Comparison of ENCODE assay signal across 8 cellular contexts in genomic region chr15:89893696-89894450, GRCh38. TPM values are rescaled to one million over a fixed set of nuclear protein-coding genes. Genes with fewer than 3 reads are reported as not detected.
DNase-seq lines count a peak whose midpoint lies in the region; FAIRE-seq and TF ChIP-seq lines count a peak whose summit lies in the region.

Gene AP3S2, minus strand, starts transcription at chr15:89893994. Its CDS starts 45 bp downstream, at chr15:89893949.

- TF ChIP-seq CTCF in Loucy (conservative IDR thresholded peaks at IDR 0.05; ENCODE audit: low read length) (no peak), subcutaneous adipose tissue (IDR thresholded peaks at IDR 0.05; ENCODE audit: low read depth) (no peak)

- TF ChIP-seq POLR2A in H54 (IDR thresholded peaks at IDR 0.05; ENCODE audit: low read depth, low read length) = peak; percentile 61

- H3K9me3 ChIP-seq in Loucy (ENCODE audit: insufficient read depth, low read depth, low read length) (no peaks in the 10 kb centered on the region), neuronal stem cell (replicated peaks in 1 of 2; ENCODE audit: control insufficient read depth in 2 of 2, insufficient read depth in 1 of 2, low read depth in 1 of 2, low read length in 2 of 2) (no peaks in the 10 kb centered on the region)

- H3K18ac ChIP-seq in neuronal stem cell (ENCODE audit: low read length) = peak within 1 kb of the TSS; percentile 94

- H2AK5ac ChIP-seq in neuronal stem cell (ENCODE audit: low read depth, low read length) = no peak within 1 kb of the TSS

- no peaks in the 10 kb centered on the region for H3K9me2 ChIP-seq in Loucy (replicated peaks; ENCODE audit: low read depth, low read length)

- peak within 1 kb of the TSS; percentile 81 for H3K23ac ChIP-seq in neuronal stem cell (ENCODE audit: low read depth, low read length, poor library complexity)

- DNase-seq in ELR (ENCODE audit: low read depth) (peak; percentile 96), H54 (ENCODE audit: insufficient read length, low spot score) (peak; percentile 66), SIG-M5 treated with dmso at 0.1 percent for 504 hours (lab: John Stamatoyannopoulos, UW; ENCODE audit: unreplicated experiment) (peak; percentile 93), foreskin melanocyte (peak; percentile 91), neuronal stem cell (ENCODE audit: low spot score) (peak; percentile 86)
- peak; percentile 78 for DNase-seq in activated gamma-delta T cell treated with anti-CD3 and anti-CD28 coated beads, Interleukin-2, amount 50 U/mL, for 16 hours (ENCODE audit: low read depth)

- no peak within 1 kb of the TSS for H2BK12ac ChIP-seq in neuronal stem cell (ENCODE audit: low read length)

- peaks cover 10% of the 10 kb centered on the region for H4K20me1 ChIP-seq in Loucy (ENCODE audit: insufficient read depth, low read length, poor library complexity, severe bottlenecking)

- H3K4ac ChIP-seq in neuronal stem cell (ENCODE audit: low read length) = no peak within 1 kb of the TSS

- H2BK120ac ChIP-seq in neuronal stem cell (ENCODE audit: low read depth, low read length) = no peak within 1 kb of the TSS

- no peak within 1 kb of the TSS for H4K91ac ChIP-seq in neuronal stem cell (ENCODE audit: low read depth, low read length, poor library complexity)

- peak within 1 kb of the TSS; percentile 99 for H2AFZ ChIP-seq in Loucy (ENCODE audit: low read length)
- H2AFZ ChIP-seq in neuronal stem cell (ENCODE audit: low read length) = peak within 1 kb of the TSS; percentile 97

- H3K4me3 ChIP-seq in Loucy (ENCODE audit: low read length, poor library complexity, severe bottlenecking) = peak within 1 kb of the TSS; percentile 93
- H3K4me3 ChIP-seq in neuronal stem cell (ENCODE audit: low read length in 2 of 2) = peak within 1 kb of the TSS; percentile 85 to 93

- no peak within 1 kb of the TSS for H2BK15ac ChIP-seq in neuronal stem cell (ENCODE audit: low read length)

- H3K4me1 ChIP-seq in Loucy (ENCODE audit: insufficient read depth, low read length, poor library complexity, severe bottlenecking) = peaks cover 28% of the 10 kb centered on the region
- peaks cover 0 to 2% of the 10 kb centered on the region in 2 donors for H3K4me1 ChIP-seq in neuronal stem cell (ENCODE audit: control insufficient read depth in 2 of 2, insufficient read depth in 1 of 2, low read depth in 1 of 2, low read length in 2 of 2)

- no peak within 1 kb of the TSS for H2BK5ac ChIP-seq in neuronal stem cell (ENCODE audit: low read length)

- no CpG with 5 or more reads among the region's 62 CpGs for WGBS in neuronal stem cell (ENCODE audit: extremely low coverage in 2 of 2, insufficient read length in 2 of 2, insufficient replicate concordance in 1 of 2), 2 donors

- H3F3A ChIP-seq in Loucy (ENCODE audit: low read depth) = 0 out of 2 replicates have a peak, but pooled peaks cover 4% of the 10 kb centered on the region

- H3K79me2 ChIP-seq in Loucy (ENCODE audit: insufficient read depth, low read length) = peaks cover 25% of the 10 kb centered on the region

- peak within 1 kb of the TSS; percentile 84 for H3K27ac ChIP-seq in neuronal stem cell (replicated peaks; ENCODE audit: low read length)

- peak; percentile 45 for FAIRE-seq in H54 (lab: Jason Lieb, UNC)

- peaks cover 1% of the 10 kb centered on the region for H3K79me1 ChIP-seq in neuronal stem cell (ENCODE audit: low read depth, low read length)

- no peak within 1 kb of the TSS for H4K8ac ChIP-seq in neuronal stem cell (ENCODE audit: low read depth, low read length)

- H3K27me3 ChIP-seq in Loucy (ENCODE audit: insufficient read depth, low read length, poor library complexity, severe bottlenecking) (no peaks in the 10 kb centered on the region), neuronal stem cell (ENCODE audit: control insufficient read depth in 3 of 3, insufficient read depth in 3 of 3, low read depth in 1 of 3, low read length in 3 of 3) (no peaks in the 10 kb centered on the region)

- H3K14ac ChIP-seq in neuronal stem cell (ENCODE audit: low read length) = no peak within 1 kb of the TSS

- H3K9ac ChIP-seq in Loucy (ENCODE audit: low read depth, low read length, poor library complexity, severe bottlenecking) (peak within 1 kb of the TSS; percentile 90), neuronal stem cell (ENCODE audit: low read depth, low read length, poor library complexity) (peak within 1 kb of the TSS; percentile 82)

- peaks cover 2% of the 10 kb centered on the region; the same call in 1 of the 2 replicates for H3K36me3 ChIP-seq in Loucy (ENCODE audit: insufficient read depth, low read length)
- H3K36me3 ChIP-seq in neuronal stem cell (replicated peaks in 1 of 2; ENCODE audit: control insufficient read depth in 2 of 2, insufficient read depth in 2 of 2, low read length in 2 of 2) = peaks cover 1 to 3% of the 10 kb centered on the region in 2 donors

- peak within 1 kb of the TSS; percentile 93 for H3K4me2 ChIP-seq in Loucy (ENCODE audit: low read depth, low read length, poor library complexity, severe bottlenecking)
- peak within 1 kb of the TSS; percentile 95 for H3K4me2 ChIP-seq in neuronal stem cell (ENCODE audit: insufficient read depth, low read length, poor library complexity, severe bottlenecking)

RNA-seq across cellular contexts. Expression of gene AP3S2, which starts in this region (rescaled TPM):
- 30.6 TPM for polyA plus RNA-seq in neuronal stem cell (2013, experiment 1 of 2)
- 30.8 TPM for polyA plus RNA-seq in neuronal stem cell (2013, experiment 2 of 2)
- total RNA-seq in subcutaneous adipose tissue = 10 to 100 TPM; 54.4 to 86.9 (median 66.9) TPM

Comparison
In these comparisons a context has a peak if more than half of its experiments do, and no peak if none do; other contexts are left out.
1. Peak in every context shown above with its lines: DNase-seq, H3K4me3 ChIP-seq and H3K27ac ChIP-seq.